In the genomic region with DNA sequence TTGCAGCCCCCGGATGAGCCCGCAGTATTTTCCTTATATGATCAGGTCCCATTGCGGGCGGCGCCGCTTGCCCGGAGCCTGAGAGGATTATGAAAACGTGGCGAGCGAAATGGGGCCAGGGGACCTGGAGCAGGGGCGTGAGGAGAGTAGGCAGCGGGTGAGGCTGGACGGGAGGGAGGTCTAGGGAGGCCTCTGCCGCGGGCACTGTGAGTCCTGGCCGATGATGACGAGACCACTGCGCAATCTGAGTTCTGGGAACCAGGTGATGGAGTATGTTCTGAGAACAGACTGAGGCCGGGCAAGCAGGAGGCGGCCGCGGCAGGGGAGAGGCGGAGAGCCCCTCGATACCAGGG, we compare ENCODE assay signal across 8 cellular contexts. TPM values are rescaled to one million over a fixed set of nuclear protein-coding genes. Genes with fewer than 3 reads are reported as not detected.
DNase-seq lines count a peak whose midpoint lies in the region; ATAC-seq and TF ChIP-seq lines count a peak whose summit lies in the region.

No MANE protein-coding gene starts in this region.

- ATAC-seq in GM21825 (IDR thresholded peaks at IDR 0.05; ENCODE audit: unreplicated experiment), result peak; percentile 11
- ATAC-seq in WTC11, result peak; percentile 41

- peaks cover 20% of the 10 kb centered on the region for H3K36me3 Mint-ChIP-seq in WTC11

- peaks cover 14% of the 10 kb centered on the region for H3K9me3 Mint-ChIP-seq in WTC11

- no peaks in the 10 kb centered on the region for H3K27me3 Mint-ChIP-seq in WTC11 (ENCODE audit: low read depth)

- H3K4me3 ChIP-seq in LNCaP clone FGC (ENCODE audit: low read depth, low read length) (peak overlapping the region; percentile 83), duodenal mucosa (ENCODE audit: low read depth in 1 of 2, low read length in 2 of 2) (peak overlapping the region; percentile 78 to 94)

- peak overlapping the region; percentile 99 for H3K27ac ChIP-seq in duodenal mucosa (ENCODE audit: low read depth, low read length)

- peaks cover 26% of the 10 kb centered on the region in 2 donors for H3K4me1 ChIP-seq in duodenal mucosa (ENCODE audit: control insufficient read depth in 1 of 2, insufficient read depth in 2 of 2, low read length in 2 of 2)

- no peaks in the 10 kb centered on the region for H3K36me3 ChIP-seq in duodenal mucosa (ENCODE audit: control insufficient read depth in 1 of 2, insufficient read depth in 2 of 2, low read length in 2 of 2)

- no peaks in the 10 kb centered on the region for H3K9me3 ChIP-seq in duodenal mucosa (ENCODE audit: control insufficient read depth in 1 of 2, low read length in 2 of 2)

- peak; percentile 60 for DNase-seq in EH (ENCODE audit: low read depth)
- no peak for DNase-seq in LNCaP clone FGC (ENCODE audit: low read depth)
- DNase-seq in WTC11 (ENCODE audit: low spot score), result peak; percentile 57
- DNase-seq in lung microvascular endothelial cell (ENCODE audit: low read depth in 2 of 2), result peak; percentile 55
- peak; percentile 79 for DNase-seq in stimulated activated CD8-positive, alpha-beta memory T cell treated with anti-CD3 and anti-CD28 coated beads, Interleukin-4, amount 100 ng/mL, for 48 hours
- no peak for DNase-seq in COLO829 (ENCODE audit: low spot score)

- H3K4me3 Mint-ChIP-seq in WTC11, result peak overlapping the region; percentile 90

- H3K4me1 Mint-ChIP-seq in WTC11, result peaks cover 23% of the 10 kb centered on the region

- no peak for TF ChIP-seq CTCF in LNCaP clone FGC (IDR thresholded peaks at IDR 0.05; ENCODE audit: control insufficient read depth, extremely low read depth, insufficient read depth)
- TF ChIP-seq CTCF in WTC11 (IDR thresholded peaks at IDR 0.05), result no peak

- no peaks in the 10 kb centered on the region for H3K27me3 ChIP-seq in duodenal mucosa (ENCODE audit: control insufficient read depth in 1 of 2, insufficient read depth in 2 of 2, low read length in 2 of 2)

- H3K27ac Mint-ChIP-seq in WTC11, result peak overlapping the region; percentile 53

- peak overlapping the region; percentile 89 to 99 for H3K9ac ChIP-seq in duodenal mucosa (ENCODE audit: low read depth in 1 of 2, low read length in 2 of 2)

- POLR2A ChIA-PET in WTC11 (lab: Charles Lee), result interaction anchor here (0.6 to 1.0 kb wide), 3 partner anchors 73 to 1421 kb away, joined by 3 read pairs; no protein-coding TSS in a partner anchor

- CTCF ChIA-PET in WTC11 (lab: Charles Lee), result interaction anchor here (1.4 to 4.2 kb wide), 2 partner anchors 44 to 54 kb away, joined by 3 to 30 read pairs; no protein-coding TSS in a partner anchor

TF ChIP-seq in WTC11, 78 proteins besides CTCF, POLR2A, EP300 and RAD21:
- TF ChIP-seq, protein P1, sequence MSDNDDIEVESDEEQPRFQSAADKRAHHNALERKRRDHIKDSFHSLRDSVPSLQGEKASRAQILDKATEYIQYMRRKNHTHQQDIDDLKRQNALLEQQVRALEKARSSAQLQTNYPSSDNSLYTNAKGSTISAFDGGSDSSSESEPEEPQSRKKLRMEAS (CRISPR knock-in tag; IDR thresholded peaks at IDR 0.05), result peak; percentile 9; the same call in 1 of the 2 replicates
- TF ChIP-seq KAT7 (CRISPR knock-in tag; IDR thresholded peaks at IDR 0.05; ENCODE audit: borderline replicate concordance) (0 out of 2 replicates have a peak, but pooled peaks have one; percentile 77), EMX1 (CRISPR knock-in tag; IDR thresholded peaks at IDR 0.05) (no peak)
- TF ChIP-seq, protein P2, sequence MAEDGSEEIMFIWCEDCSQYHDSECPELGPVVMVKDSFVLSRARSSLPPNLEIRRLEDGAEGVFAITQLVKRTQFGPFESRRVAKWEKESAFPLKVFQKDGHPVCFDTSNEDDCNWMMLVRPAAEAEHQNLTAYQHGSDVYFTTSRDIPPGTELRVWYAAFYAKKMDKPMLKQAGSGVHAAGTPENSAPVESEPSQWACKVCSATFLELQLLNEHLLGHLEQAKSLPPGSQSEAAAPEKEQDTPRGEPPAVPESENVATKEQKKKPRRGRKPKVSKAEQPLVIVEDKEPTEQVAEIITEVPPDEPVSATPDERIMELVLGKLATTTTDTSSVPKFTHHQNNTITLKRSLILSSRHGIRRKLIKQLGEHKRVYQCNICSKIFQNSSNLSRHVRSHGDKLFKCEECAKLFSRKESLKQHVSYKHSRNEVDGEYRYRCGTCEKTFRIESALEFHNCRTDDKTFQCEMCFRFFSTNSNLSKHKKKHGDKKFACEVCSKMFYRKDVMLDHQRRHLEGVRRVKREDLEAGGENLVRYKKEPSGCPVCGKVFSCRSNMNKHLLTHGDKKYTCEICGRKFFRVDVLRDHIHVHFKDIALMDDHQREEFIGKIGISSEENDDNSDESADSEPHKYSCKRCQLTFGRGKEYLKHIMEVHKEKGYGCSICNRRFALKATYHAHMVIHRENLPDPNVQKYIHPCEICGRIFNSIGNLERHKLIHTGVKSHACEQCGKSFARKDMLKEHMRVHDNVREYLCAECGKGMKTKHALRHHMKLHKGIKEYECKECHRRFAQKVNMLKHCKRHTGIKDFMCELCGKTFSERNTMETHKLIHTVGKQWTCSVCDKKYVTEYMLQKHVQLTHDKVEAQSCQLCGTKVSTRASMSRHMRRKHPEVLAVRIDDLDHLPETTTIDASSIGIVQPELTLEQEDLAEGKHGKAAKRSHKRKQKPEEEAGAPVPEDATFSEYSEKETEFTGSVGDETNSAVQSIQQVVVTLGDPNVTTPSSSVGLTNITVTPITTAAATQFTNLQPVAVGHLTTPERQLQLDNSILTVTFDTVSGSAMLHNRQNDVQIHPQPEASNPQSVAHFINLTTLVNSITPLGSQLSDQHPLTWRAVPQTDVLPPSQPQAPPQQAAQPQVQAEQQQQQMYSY (CRISPR knock-in tag; IDR thresholded peaks at IDR 0.05), result peak; percentile 84

RNA-seq across cellular contexts. Expression of a gene that starts 0.8 kb away (rescaled TPM):
- total RNA-seq in WTC11 (2021), result 135 to 136 TPM (median 136 TPM) in 3 replicates
- 13.5 and 20.0 TPM in 2 replicates for total RNA-seq in lung microvascular endothelial cell

Comparison
In these comparisons a context has a peak if more than half of its experiments do, and no peak if none do; other contexts are left out.
1. DNase-seq: peak in EH (single experiment), WTC11 (single experiment), lung microvascular endothelial cell (2 of 2) and stimulated activated CD8-positive, alpha-beta memory T cell treated with anti-CD3 and anti-CD28 coated beads, Interleukin-4, amount 100 ng/mL, for 48 hours (single experiment); none in LNCaP clone FGC (single experiment) and COLO829 (single experiment).